In the genomic region with DNA sequence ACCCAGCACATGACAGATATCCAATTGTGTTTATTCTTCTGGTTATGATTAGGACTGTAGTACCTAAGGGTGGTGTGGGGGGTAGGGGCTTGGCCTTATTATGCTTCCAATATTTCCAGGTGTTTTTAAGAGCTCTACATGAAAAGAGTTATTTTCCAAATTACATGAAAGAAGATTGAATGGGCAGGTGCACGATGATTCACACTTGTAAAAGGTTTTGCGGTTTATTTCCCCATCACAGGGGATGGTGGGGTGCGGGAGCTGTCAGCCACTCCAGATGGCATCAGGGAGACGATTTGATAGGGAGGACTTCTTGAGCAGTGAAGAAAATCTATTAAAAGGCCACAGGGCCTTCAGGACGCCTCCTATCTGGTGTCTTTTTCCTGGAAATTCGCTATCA, we compare ENCODE assay signal across 20 cellular contexts.
"Had no signal": no experiment of that assay in that cellular context is flagged by ENCODE, and none has a peak within 500 bp of the region (broad histone marks: within the 10 kb centered on the region; RNA-seq: fewer than 3 reads in every experiment).

No MANE protein-coding gene starts in this region.

- FAIRE-seq: astrocyte, endometrium, frontal cortex had no signal

- ATAC-seq: activated T-cell treated with anti-CD3 and anti-CD28 coated beads, Interleukin-2, amount 50 U/mL, for 72 hours; stimulated activated naive CD8-positive, alpha-beta T cell treated with anti-CD3 and anti-CD28 coated beads, Interleukin-15, amount 100 ng/mL, for 72 hours had no signal

- H3K36me3 ChIP-seq: breast epithelium, left ventricle myocardium inferior, suprapubic skin, transverse colon, vagina, WERI-Rb-1 had no signal

- H3K4me3 ChIP-seq: breast epithelium, left ventricle myocardium inferior, suprapubic skin, transverse colon, vagina had no signal

- H3K9me3 ChIP-seq: breast epithelium, left ventricle myocardium inferior, suprapubic skin, transverse colon, vagina had no signal

- H3K4me1 ChIP-seq: breast epithelium, left ventricle myocardium inferior, suprapubic skin, transverse colon, vagina had no signal

- H3K27me3 ChIP-seq: breast epithelium, suprapubic skin, transverse colon, vagina had no signal

- H3K27ac ChIP-seq: breast epithelium, left ventricle myocardium inferior, suprapubic skin, transverse colon, vagina, WERI-Rb-1 had no signal

- DNase-seq: activated CD4-positive, alpha-beta T cell treated with anti-CD3 and anti-CD28 coated beads, Interleukin-2, amount 50 U/mL, for 4 hours; activated effector memory CD4-positive, alpha-beta T cell treated with anti-CD3 and anti-CD28 coated beads, Interleukin-2, amount 50 U/mL, for 16 hours; activated T-cell treated with anti-CD3 and anti-CD28 coated beads, Interleukin-2, amount 50 U/mL, for 72 hours; cerebellar nuclear complex; cortex of kidney; erythroblast; hypothalamus; left ventricle myocardium inferior; occipital lobe; retina; stimulated activated CD4-positive, alpha-beta T cell treated with anti-CD3 and anti-CD28 coated beads, Interleukin-2, amount 100 ng/mL, for 48 hours; stimulated activated naive CD8-positive, alpha-beta T cell treated with anti-CD3 and anti-CD28 coated beads, Interleukin-15, amount 100 ng/mL, for 72 hours; transverse colon; WERI-Rb-1 had no signal
